Comparison of ENCODE assay signal across 27 cellular contexts in genomic region chr10:55263327-55263726, GRCh38.
"Had no signal": no experiment of that assay in that cellular context is flagged by ENCODE, and none has a peak within 500 bp of the region (broad histone marks: within the 10 kb centered on the region; RNA-seq: fewer than 3 reads in every experiment).

No MANE protein-coding gene starts in this region.

- H3K9me3 ChIP-seq: breast epithelium, heart left ventricle, left lung, ovary, prostate gland, sigmoid colon had no signal

- H3K4me3 ChIP-seq: breast epithelium, heart left ventricle, left lung, lung, ovary, prostate gland, sigmoid colon had no signal

- H3K27me3 ChIP-seq: heart left ventricle, left lung, ovary, sigmoid colon had no signal

- DNase-seq: activated CD4-positive, alpha-beta T cell treated with anti-CD3 and anti-CD28 coated beads for 48 hours; activated CD4-positive, alpha-beta T cell treated with anti-CD3 and anti-CD28 coated beads, Interleukin-2, amount 50 U/mL, for 48 hours; activated CD8-positive, alpha-beta memory T cell treated with anti-CD3 and anti-CD28 coated beads, Interleukin-2, amount 50 U/mL, for 48 hours; activated gamma-delta T cell treated with Interleukin-2 at 50 U/mL for 16 hours; activated naive CD4-positive, alpha-beta T cell treated with anti-CD3 and anti-CD28 coated beads, Interleukin-2, amount 50 U/mL, for 16 hours; activated naive CD8-positive, alpha-beta T cell treated with anti-CD3 and anti-CD28 coated beads, Interleukin-2, amount 50 U/mL, for 24 hours; activated T-cell treated with anti-CD3 and anti-CD28 coated beads, Interleukin-2, amount 50 U/mL, for 24 hours; central memory CD4-positive, alpha-beta T cell; heart left ventricle; left lung; naive B cell; ovary; sigmoid colon; stimulated activated CD4-positive, alpha-beta T cell treated with anti-CD3 and anti-CD28 coated beads, Interleukin-1b, Interleukin-23, amount 100 ng/mL, for 48 hours; stimulated activated CD4-positive, alpha-beta T cell treated with anti-CD3 and anti-CD28 coated beads, Interleukin-4, amount 100 ng/mL, for 4 hours; stimulated activated CD8-positive, alpha-beta memory T cell treated with anti-CD3 and anti-CD28 coated beads, Interleukin-4, amount 100 ng/mL, for 48 hours; stimulated activated naive CD8-positive, alpha-beta T cell treated with anti-CD3 and anti-CD28 coated beads, Interleukin-15, amount 100 ng/mL, for 72 hours; T-helper 9 cell had no signal

- H3K27ac ChIP-seq: breast epithelium, heart left ventricle, left lung, ovary, prostate gland, sigmoid colon, WERI-Rb-1 had no signal

- H3K4me1 ChIP-seq: breast epithelium, heart left ventricle, left lung, prostate gland, sigmoid colon had no signal

- ATAC-seq: activated CD4-positive, CD25-positive, alpha-beta regulatory T cell treated with anti-CD3 and anti-CD28 coated beads, Interleukin-2, amount 50 U/mL, for 24 hours; activated naive CD8-positive, alpha-beta T cell treated with anti-CD3 and anti-CD28 coated beads, Interleukin-2, amount 50 U/mL, for 24 hours; activated T-helper 17 cell treated with anti-CD3 and anti-CD28 coated beads, Interleukin-2, amount 50 U/mL, for 72 hours; esophagus mucosa; stimulated activated memory B cell treated with anti-CD40 and anti-IgM and Interleukin-4, amounts not matched to agents 10 μg/mL and 1 μg/mL and 100 μg/mL, for 72 hours; stimulated activated naive CD8-positive, alpha-beta T cell treated with anti-CD3 and anti-CD28 coated beads, Interleukin-15, amount 100 ng/mL, for 72 hours had no signal

- FAIRE-seq: small intestine had no signal

- H3K36me3 ChIP-seq: breast epithelium, heart left ventricle, left lung, ovary, prostate gland, sigmoid colon, WERI-Rb-1 had no signal
